Comparison of ENCODE assay signal across 13 cellular contexts in the genomic region with DNA sequence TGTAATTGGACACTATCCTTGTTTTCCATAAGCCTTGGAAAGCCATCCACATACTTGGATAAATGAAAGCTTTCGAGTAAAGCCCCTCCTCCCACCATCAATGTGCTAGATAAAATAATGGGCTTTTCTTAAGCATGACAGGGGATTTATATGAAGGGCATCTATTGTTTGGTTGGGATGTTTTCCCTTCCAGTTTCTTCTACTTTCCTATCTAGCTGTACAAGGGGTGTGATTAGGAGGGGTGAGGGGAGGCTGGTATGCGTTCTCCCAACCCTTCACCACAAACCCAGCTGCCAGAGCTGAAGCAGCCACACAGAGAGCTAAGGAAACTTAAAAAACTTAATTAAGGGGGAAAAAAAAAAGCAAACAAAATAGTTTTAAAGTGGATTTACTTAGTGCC.
"Had no signal": no experiment of that assay in that cellular context is flagged by ENCODE, and none has a peak within 500 bp of the region (broad histone marks: within the 10 kb centered on the region; RNA-seq: fewer than 3 reads in every experiment).

No MANE protein-coding gene starts in this region.

- H3K27me3 ChIP-seq: cardiac muscle cell, testis had no signal

- H3K4me3 ChIP-seq: cardiac muscle cell, esophagus squamous epithelium, mucosa of descending colon, testis had no signal

- DNase-seq: activated CD4-positive, alpha-beta T cell treated with anti-CD3 and anti-CD28 coated beads for 48 hours; activated CD8-positive, alpha-beta T cell treated with anti-CD3 and anti-CD28 coated beads, Interleukin-2, amount 10 ng/mL, durations not matched to agents 7 days and 5 days; activated naive CD4-positive, alpha-beta T cell treated with anti-CD3 and anti-CD28 coated beads for 36 hours; esophagus squamous epithelium; foreskin fibroblast; mucosa of descending colon; stimulated activated CD4-positive, alpha-beta T cell treated with anti-CD3 and anti-CD28 coated beads, Interleukin-4, amount 100 ng/mL, for 24 hours; stimulated activated naive CD8-positive, alpha-beta T cell treated with anti-CD3 and anti-CD28 coated beads, Interleukin-15, amount 100 ng/mL, for 72 hours; testis had no signal

- H3K9me3 ChIP-seq: esophagus squamous epithelium, mucosa of descending colon, testis had no signal

- H3K4me1 ChIP-seq: esophagus squamous epithelium, testis had no signal

- ATAC-seq: activated CD8-positive, alpha-beta T cell treated with anti-CD3 and anti-CD28 coated beads, Interleukin-2, amount 10 ng/mL, durations not matched to agents 7 days and 5 days; activated T-helper 17 cell treated with anti-CD3 and anti-CD28 coated beads, Interleukin-2, amount 50 U/mL, for 72 hours; mucosa of descending colon; sciatic nerve; stimulated activated naive CD8-positive, alpha-beta T cell treated with anti-CD3 and anti-CD28 coated beads, Interleukin-15, amount 100 ng/mL, for 72 hours; WTC11 had no signal

- H3K36me3 ChIP-seq: cardiac muscle cell, esophagus squamous epithelium had no signal

- H3K27ac ChIP-seq: cardiac muscle cell, esophagus squamous epithelium, testis had no signal
